Comparison of ENCODE assay signal across 8 cellular contexts in the genomic region with DNA sequence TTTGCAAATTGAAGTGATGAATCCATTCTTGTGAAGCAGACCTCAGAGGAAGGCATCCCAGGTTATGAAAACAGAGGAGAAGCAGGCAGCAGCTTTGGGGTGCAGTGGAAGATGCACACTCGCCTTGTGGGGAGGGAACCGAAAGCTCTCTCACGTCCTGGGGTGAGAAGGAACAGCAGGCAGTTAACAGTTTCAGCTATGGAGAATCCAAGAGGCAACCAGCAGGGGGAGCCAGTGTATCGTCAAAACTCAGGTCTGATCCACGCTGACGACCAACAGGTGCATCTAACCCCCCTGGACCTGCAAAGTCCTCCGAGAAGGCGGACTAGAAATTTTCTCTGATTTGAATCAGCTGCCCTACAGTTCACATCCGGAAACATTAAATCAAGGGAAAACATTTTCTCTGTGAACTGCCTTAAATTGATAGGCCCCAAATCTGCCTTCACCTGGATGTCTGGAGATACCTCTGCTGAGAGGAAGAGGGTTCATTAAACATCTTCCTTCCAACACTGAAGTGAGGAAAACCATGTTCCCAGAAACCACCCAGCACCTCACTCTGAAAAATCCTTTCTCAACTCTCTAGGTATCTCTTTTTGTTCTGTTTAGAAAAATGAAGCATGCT.
DNase-seq lines count a peak whose midpoint lies in the region; ATAC-seq and TF ChIP-seq lines count a peak whose summit lies in the region.

No MANE protein-coding gene starts in this region.

- H3K36me3 ChIP-seq in HEK293 (ENCODE audit: control insufficient read depth in 2 of 2, insufficient read depth in 1 of 2, low read length in 2 of 2) (no peaks in the 10 kb centered on the region), MM.1S (replicated peaks; ENCODE audit: insufficient read depth, low read length) (no peaks in the 10 kb centered on the region), SU-DHL-6 (ENCODE audit: low read length) (no peaks in the 10 kb centered on the region), hepatocyte (replicated peaks; ENCODE audit: insufficient read depth, low read depth) (no peaks in the 10 kb centered on the region), skeletal muscle tissue (ENCODE audit: control insufficient read depth in 3 of 3, insufficient read depth in 3 of 3, low read length in 3 of 3) (no peaks in the 10 kb centered on the region)

- POLR2A ChIA-PET in HEK293 (lab: Yijun Ruan, JAX), result no interaction called here

- no peak overlapping the region for H2AFZ ChIP-seq in MM.1S (ENCODE audit: low read length)
- H2AFZ ChIP-seq in SU-DHL-6 (ENCODE audit: low read depth, low read length, severe bottlenecking), result no peak overlapping the region
- no peak overlapping the region for H2AFZ ChIP-seq in hepatocyte

- H3K4me3 ChIP-seq in HEK293 (ENCODE audit: low read depth, low read length) (no peak overlapping the region), MM.1S (ENCODE audit: low read length) (no peak overlapping the region), SU-DHL-6 (ENCODE audit: insufficient read depth, low read length, poor library complexity, severe bottlenecking) (no peak overlapping the region), hepatocyte (no peak overlapping the region), skeletal muscle tissue (ENCODE audit: low read length in 3 of 3) (peak overlapping the region in 2 of 3 donors; percentile 27 to 29)

- CTCF ChIA-PET in HEK293 (lab: Yijun Ruan, JAX), result interaction anchor here (0.5 to 3.6 kb wide), 31 partner anchors 9 to 1119 kb away, joined by 3 to 70 read pairs (median 3); no protein-coding TSS in a partner anchor

- H3K9ac ChIP-seq in MM.1S (ENCODE audit: low read length) (no peak overlapping the region), SU-DHL-6 (ENCODE audit: low read length) (no peak overlapping the region), skeletal muscle tissue (ENCODE audit: low read depth in 1 of 3, low read length in 3 of 3) (no peak overlapping the region)

- no peak for ATAC-seq in GM21529 (IDR thresholded peaks at IDR 0.05; ENCODE audit: unreplicated experiment)

- H3K27me3 ChIP-seq in MM.1S (replicated peaks; ENCODE audit: insufficient read depth, low read length) (no peaks in the 10 kb centered on the region), SU-DHL-6 (ENCODE audit: low read length) (no peaks in the 10 kb centered on the region), hepatocyte (peaks cover 10% of the 10 kb centered on the region), skeletal muscle tissue (ENCODE audit: control insufficient read depth in 3 of 3, insufficient read depth in 3 of 3, low read length in 3 of 3) (peaks cover 4 to 19% (median 16%) of the 10 kb centered on the region in 3 donors)

- DNase-seq in GM13976 (ENCODE audit: low spot score) (peak; percentile 87), MM.1S (peak; percentile 42), anterior cingulate cortex (lab: John Stamatoyannopoulos, UW) (peak in 49 of 58 donors; percentile 10 to 80 (median 34)), hepatocyte (ENCODE audit: low spot score) (peak; percentile 82)

- in situ Hi-C loops in GM13976 (cut with MboI; ENCODE audit: low sequenced_read_pairs, unreplicated experiment), result no loop called here

- H3F3A ChIP-seq in MM.1S (ENCODE audit: insufficient read depth, low read length), result no peaks in the 10 kb centered on the region
- no peaks in the 10 kb centered on the region for H3F3A ChIP-seq in SU-DHL-6 (ENCODE audit: insufficient read depth)

- TF ChIP-seq CTCF in GM13976 (IDR thresholded peaks at IDR 0.05; ENCODE audit: borderline replicate concordance, control extremely low read depth, extremely low read depth, insufficient read depth, missing control alignments) (peak; percentile 73), HEK293 (tag by site-specific recombination; IDR thresholded peaks at IDR 0.05) (peak; percentile 58), MM.1S (IDR thresholded peaks at IDR 0.05; ENCODE audit: low read length) (peak; percentile 44), SU-DHL-6 (IDR thresholded peaks at IDR 0.05; ENCODE audit: insufficient read depth, low read length, poor library complexity, severe bottlenecking) (peak; percentile 23), hepatocyte (IDR thresholded peaks at IDR 0.05; ENCODE audit: poor library complexity) (peak; percentile 74)

- H3K9me3 ChIP-seq in HEK293 (ENCODE audit: control insufficient read depth, insufficient read depth, low read depth, low read length) (no peaks in the 10 kb centered on the region), MM.1S (replicated peaks; ENCODE audit: insufficient read depth, low read length) (no peaks in the 10 kb centered on the region), SU-DHL-6 (ENCODE audit: insufficient read depth, low read length) (no peaks in the 10 kb centered on the region; the same call in 1 of the 2 replicates), hepatocyte (ENCODE audit: low read depth) (no peaks in the 10 kb centered on the region), skeletal muscle tissue (ENCODE audit: control insufficient read depth in 3 of 3, low read length in 3 of 3) (no peaks in the 10 kb centered on the region)

- no peaks in the 10 kb centered on the region for H3K9me2 ChIP-seq in MM.1S (replicated peaks; ENCODE audit: insufficient read depth, low read length)
- H3K9me2 ChIP-seq in SU-DHL-6 (replicated peaks; ENCODE audit: insufficient read depth, low read length), result no peaks in the 10 kb centered on the region
- H3K9me2 ChIP-seq in hepatocyte (replicated peaks; ENCODE audit: insufficient read depth), result no peaks in the 10 kb centered on the region

- no peaks in the 10 kb centered on the region for H4K20me1 ChIP-seq in MM.1S (ENCODE audit: insufficient read depth, low read length)
- no peaks in the 10 kb centered on the region for H4K20me1 ChIP-seq in SU-DHL-6 (ENCODE audit: low read depth, low read length)
- no peaks in the 10 kb centered on the region for H4K20me1 ChIP-seq in hepatocyte (ENCODE audit: insufficient read depth, poor library complexity, severe bottlenecking)

- H3K4me1 ChIP-seq in HEK293 (ENCODE audit: control insufficient read depth, insufficient read depth, low read length), result peaks cover 6% of the 10 kb centered on the region
- no peaks in the 10 kb centered on the region for H3K4me1 ChIP-seq in MM.1S (ENCODE audit: low read length)
- H3K4me1 ChIP-seq in hepatocyte (ENCODE audit: insufficient read depth), result no peaks in the 10 kb centered on the region
- H3K4me1 ChIP-seq in skeletal muscle tissue (ENCODE audit: control insufficient read depth in 3 of 3, insufficient read depth in 3 of 3, low read length in 3 of 3), result peaks cover 0 to 6% (median 0%) of the 10 kb centered on the region in 3 donors

- no peak overlapping the region for H3K27ac ChIP-seq in HEK293 (ENCODE audit: extremely low read depth, low read depth, low read length)
- no peak overlapping the region for H3K27ac ChIP-seq in MM.1S (ENCODE audit: low read length)
- H3K27ac ChIP-seq in SU-DHL-6 (ENCODE audit: low read depth, low read length), result no peak overlapping the region
- H3K27ac ChIP-seq in hepatocyte, result no peak overlapping the region
- H3K27ac ChIP-seq in skeletal muscle tissue (ENCODE audit: low read depth, low read length), result no peak overlapping the region

- 18% methylated on average over 9 of the region's 9 CpGs for WGBS in hepatocyte (ENCODE audit: low lambda C conversion rate, missing lambda C conversion rate)

- no peaks in the 10 kb centered on the region for H3K79me2 ChIP-seq in MM.1S (ENCODE audit: low read length)
- no peaks in the 10 kb centered on the region for H3K79me2 ChIP-seq in SU-DHL-6 (ENCODE audit: insufficient read depth, low read length)
- no peaks in the 10 kb centered on the region for H3K79me2 ChIP-seq in hepatocyte

- H3K4me2 ChIP-seq in MM.1S (ENCODE audit: low read depth, low read length), result no peak overlapping the region
- no peak overlapping the region for H3K4me2 ChIP-seq in SU-DHL-6 (ENCODE audit: low read depth, low read length, poor library complexity, severe bottlenecking)
- H3K4me2 ChIP-seq in hepatocyte, result peak overlapping the region; percentile 59

TF ChIP-seq in HEK293, 187 proteins besides CTCF, POLR2A, EP300 and RAD21:
- TF ChIP-seq ZNF341 (tag by site-specific recombination; IDR thresholded peaks at IDR 0.05; ENCODE audit: low read depth) (peak; percentile 64), ZBTB17 (tag by site-specific recombination; IDR thresholded peaks at IDR 0.05) (0 out of 2 replicates have a peak, but pooled peaks have one; percentile 31), PRDM1 (tag by site-specific recombination; IDR thresholded peaks at IDR 0.05) (no peak), SCRT1 (tag by site-specific recombination; IDR thresholded peaks at IDR 0.05; ENCODE audit: borderline replicate concordance) (peak; percentile 98), SCRT2 (tag by site-specific recombination; IDR thresholded peaks at IDR 0.05) (peak; percentile 99), TCF7L2 (IDR thresholded peaks at IDR 0.05; ENCODE audit: borderline replicate concordance, low read depth, low read length) (no peak), ZNF654 (tag by site-specific recombination; IDR thresholded peaks at IDR 0.05; ENCODE audit: low read depth) (peak; percentile 95), GLIS1 (tag by site-specific recombination; IDR thresholded peaks at IDR 0.05) (peak; percentile 47; the same call in 1 of the 2 replicates), ZNF10 (tag by site-specific recombination; IDR thresholded peaks at IDR 0.05) (0 out of 2 replicates have a peak, but pooled peaks have one; percentile 12)

Comparison
In these comparisons a context has a peak if more than half of its experiments do, and no peak if none do; other contexts are left out.
1. DNase-seq: peak in every context shown above with its lines; median percentile 87 in GM13976; 82 in hepatocyte; 42 in MM.1S; 34 in anterior cingulate cortex.
2. CTCF ChIP-seq: peak in every context shown above with its lines; median percentile 74 in hepatocyte; 73 in GM13976; 58 in HEK293; 44 in MM.1S; 23 in SU-DHL-6.
3. H3K4me3 ChIP-seq: peak in skeletal muscle tissue (2 of 3); none in HEK293 (single experiment), MM.1S (single experiment), SU-DHL-6 (single experiment) and hepatocyte (single experiment).